Comparison of ENCODE assay signal across 24 cellular contexts in genomic region chr12:4771960-4772566, GRCh38. TPM values are rescaled to one million over a fixed set of nuclear protein-coding genes. Genes with fewer than 3 reads are reported as not detected.
"Had no signal": no experiment of that assay in that cellular context is flagged by ENCODE, and none has a peak within 500 bp of the region (broad histone marks: within the 10 kb centered on the region; RNA-seq: fewer than 3 reads in every experiment).

No MANE protein-coding gene starts in this region.

- DNase-seq: activated CD4-positive, CD25-positive, alpha-beta regulatory T cell treated with anti-CD3 and anti-CD28 coated beads, Interleukin-2, amount 50 U/mL, for 72 hours; activated naive CD4-positive, alpha-beta T cell treated with anti-CD3 and anti-CD28 coated beads for 36 hours; activated naive CD8-positive, alpha-beta T cell treated with anti-CD3 and anti-CD28 coated beads, Interleukin-2, amount 50 U/mL, for 24 hours; activated T-cell treated with anti-CD3 and anti-CD28 coated beads for 4 hours; aorta; dermis blood vessel endothelial cell; effector memory CD8-positive, alpha-beta T cell; foreskin melanocyte; heart right ventricle; natural killer cell; posterior cingulate gyrus; retina; stimulated activated CD4-positive, alpha-beta T cell treated with anti-CD3 and anti-CD28 coated beads, Interleukin-2, amount 100 ng/mL, for 48 hours; stimulated activated naive CD4-positive, alpha-beta T cell treated with Interleukin-2 at 50 U/mL for 16 hours; substantia nigra; T-helper 1 cell; T1000 had no signal

- H3K4me3 ChIP-seq: heart right ventricle, tibial nerve had no signal

- H3K27me3 ChIP-seq: heart right ventricle, tibial nerve had no signal

- ATAC-seq: activated naive CD8-positive, alpha-beta T cell treated with anti-CD3 and anti-CD28 coated beads, Interleukin-2, amount 50 U/mL, for 24 hours; activated T-helper 17 cell treated with anti-CD3 and anti-CD28 coated beads, Interleukin-2, amount 50 U/mL, for 72 hours; effector memory CD8-positive, alpha-beta T cell; left lobe of liver; natural killer cell had no signal

- H3K36me3 ChIP-seq: heart right ventricle, neutrophil, tibial nerve had no signal

- H3K27ac ChIP-seq: epithelial cell of prostate, neutrophil, tibial nerve had no signal

- H3K9me3 ChIP-seq: neutrophil, tibial nerve had no signal

RNA-seq across cellular contexts. Expression of gene GALNT8, which starts 51.9 kb away (rescaled TPM):
- total RNA-seq: bronchial epithelial cell, left lobe of liver had no signal
- polyA plus RNA-seq: fibroblast of lung had no signal
